ENCODE assay signal across 8 cellular contexts in genomic region chr7:131326576-131326975, GRCh38. TPM values are rescaled to one million over a fixed set of nuclear protein-coding genes. Genes with fewer than 3 reads are reported as not detected.
DNase-seq lines count a peak whose midpoint lies in the region; ATAC-seq, FAIRE-seq and TF ChIP-seq lines count a peak whose summit lies in the region.

No MANE protein-coding gene starts in this region.

- peaks cover 41% of the 10 kb centered on the region for H3K4me1 Mint-ChIP-seq in activated T-helper 17 cell treated with anti-CD3 and anti-CD28 coated beads, Interleukin-2, amount 50 U/mL, for 72 hours
- peaks cover 71% of the 10 kb centered on the region for H3K4me1 Mint-ChIP-seq in stimulated activated effector memory CD8-positive, alpha-beta T cell treated with anti-CD3 and anti-CD28 coated beads, Interleukin-12 subunit alpha, Interleukin-12 subunit beta, amount 100 ng/mL, for 72 hours

- no peak overlapping the region for H3K9ac ChIP-seq in HUES64 (ENCODE audit: low read depth, low read length)
- H3K9ac ChIP-seq in iPS-18a (ENCODE audit: low read length): no peak overlapping the region

- H3K4me1 ChIP-seq in HUES64 (ENCODE audit: insufficient read depth, low read length): peaks cover 38% of the 10 kb centered on the region
- H3K4me1 ChIP-seq in iPS-18a (ENCODE audit: control insufficient read depth, low read depth, low read length): peaks cover 12% of the 10 kb centered on the region

- FAIRE-seq in urothelium cell line (lab: Jason Lieb, UNC): no peak

- no peak for DNase-seq in stimulated activated effector memory CD8-positive, alpha-beta T cell treated with anti-CD3 and anti-CD28 coated beads, Interleukin-12 subunit alpha, Interleukin-12 subunit beta, amount 100 ng/mL, for 72 hours (ENCODE audit: low spot score in 2 of 2)
- DNase-seq in GM13976 (ENCODE audit: low spot score): no peak
- no peak for DNase-seq in hippocampal formation (lab: John Stamatoyannopoulos, UW)
- no peak for DNase-seq in urothelium cell line (ENCODE audit: low spot score)
- no peak for DNase-seq in iPS-NIHi11 (ENCODE audit: low spot score)

- ATAC-seq in activated T-helper 17 cell treated with anti-CD3 and anti-CD28 coated beads, Interleukin-2, amount 50 U/mL, for 72 hours (replicated peaks): no peak
- ATAC-seq in stimulated activated effector memory CD8-positive, alpha-beta T cell treated with anti-CD3 and anti-CD28 coated beads, Interleukin-12 subunit alpha, Interleukin-12 subunit beta, amount 100 ng/mL, for 72 hours: no peak

- H3K27me3 Mint-ChIP-seq in activated T-helper 17 cell treated with anti-CD3 and anti-CD28 coated beads, Interleukin-2, amount 50 U/mL, for 72 hours: no peaks in the 10 kb centered on the region

- H3K9me3 Mint-ChIP-seq in activated T-helper 17 cell treated with anti-CD3 and anti-CD28 coated beads, Interleukin-2, amount 50 U/mL, for 72 hours: no peaks in the 10 kb centered on the region
- no peaks in the 10 kb centered on the region for H3K9me3 Mint-ChIP-seq in stimulated activated effector memory CD8-positive, alpha-beta T cell treated with anti-CD3 and anti-CD28 coated beads, Interleukin-12 subunit alpha, Interleukin-12 subunit beta, amount 100 ng/mL, for 72 hours

- H3K27me3 ChIP-seq in HUES64 (ENCODE audit: insufficient read depth, low read length): no peaks in the 10 kb centered on the region
- no peaks in the 10 kb centered on the region for H3K27me3 ChIP-seq in iPS-18a (ENCODE audit: control insufficient read depth, insufficient read depth, low read length)

- WGBS in HUES64: 88% methylated on average over 6 of the region's 6 CpGs

- in situ Hi-C loops in GM13976 (cut with MboI; ENCODE audit: low sequenced_read_pairs, unreplicated experiment): no loop called here

- H3K36me3 ChIP-seq in HUES64 (ENCODE audit: insufficient read depth, low read length) (no peaks in the 10 kb centered on the region), iPS-18a (ENCODE audit: control insufficient read depth, low read depth, low read length) (no peaks in the 10 kb centered on the region)

- peak overlapping the region; percentile 87 for H3K4me3 Mint-ChIP-seq in activated T-helper 17 cell treated with anti-CD3 and anti-CD28 coated beads, Interleukin-2, amount 50 U/mL, for 72 hours
- peak overlapping the region; percentile 99 for H3K4me3 Mint-ChIP-seq in stimulated activated effector memory CD8-positive, alpha-beta T cell treated with anti-CD3 and anti-CD28 coated beads, Interleukin-12 subunit alpha, Interleukin-12 subunit beta, amount 100 ng/mL, for 72 hours

- H3K27ac ChIP-seq in HUES64 (ENCODE audit: low read depth, low read length) (no peak overlapping the region), iPS-18a (ENCODE audit: low read length) (no peak overlapping the region)

- no peaks in the 10 kb centered on the region for H3K9me3 ChIP-seq in HUES64 (ENCODE audit: insufficient read depth, low read depth, low read length)
- no peaks in the 10 kb centered on the region for H3K9me3 ChIP-seq in iPS-18a (ENCODE audit: control insufficient read depth, low read depth, low read length)

- H3K36me3 Mint-ChIP-seq in activated T-helper 17 cell treated with anti-CD3 and anti-CD28 coated beads, Interleukin-2, amount 50 U/mL, for 72 hours (ENCODE audit: low read depth): peaks cover 21% of the 10 kb centered on the region
- peaks cover 15% of the 10 kb centered on the region for H3K36me3 Mint-ChIP-seq in stimulated activated effector memory CD8-positive, alpha-beta T cell treated with anti-CD3 and anti-CD28 coated beads, Interleukin-12 subunit alpha, Interleukin-12 subunit beta, amount 100 ng/mL, for 72 hours

- H3K27ac Mint-ChIP-seq in activated T-helper 17 cell treated with anti-CD3 and anti-CD28 coated beads, Interleukin-2, amount 50 U/mL, for 72 hours: peak overlapping the region; percentile 98
- peak overlapping the region; percentile 100 for H3K27ac Mint-ChIP-seq in stimulated activated effector memory CD8-positive, alpha-beta T cell treated with anti-CD3 and anti-CD28 coated beads, Interleukin-12 subunit alpha, Interleukin-12 subunit beta, amount 100 ng/mL, for 72 hours

- TF ChIP-seq CTCF in GM13976 (IDR thresholded peaks at IDR 0.05; ENCODE audit: borderline replicate concordance, control extremely low read depth, extremely low read depth, insufficient read depth, missing control alignments): no peak

- H3K4me3 ChIP-seq in HUES64 (ENCODE audit: low read length) (peak overlapping the region; percentile 91), iPS-18a (ENCODE audit: low read length) (peak overlapping the region; percentile 86)

RNA-seq across cellular contexts. Expression of gene MKLN1, which starts 1.1 kb away (rescaled TPM):
- 27.7 TPM for polyA plus RNA-seq in HUES64 (2013, experiment 1 of 2)
- polyA plus RNA-seq in HUES64 (2013, experiment 2 of 2): 25.4 TPM
- total RNA-seq in activated T-helper 17 cell treated with anti-CD3 and anti-CD28 coated beads, Interleukin-2, amount 50 U/mL, for 72 hours: 10 to 100 TPM; 49.5 to 70.1 TPM
